In genomic region chr14:24700511-24700910, GRCh38 we compare ENCODE assay signal across 18 cellular contexts.
"Had no signal": no experiment of that assay in that cellular context is flagged by ENCODE, and none has a peak within 500 bp of the region (broad histone marks: within the 10 kb centered on the region; RNA-seq: fewer than 3 reads in every experiment).

No MANE protein-coding gene starts in this region.

- H3K36me3 ChIP-seq: cardiac muscle cell, esophagus squamous epithelium, heart right ventricle had no signal

- H3K9me3 Mint-ChIP-seq: activated naive CD4-positive, alpha-beta T cell treated with anti-CD3 and anti-CD28 coated beads, Interleukin-2, amount 50 U/mL, for 72 hours; effector memory CD8-positive, alpha-beta T cell; nephron; type B pancreatic cell had no signal

- H3K4me3 ChIP-seq: cardiac muscle cell, esophagus squamous epithelium, heart right ventricle, smooth muscle cell, testis had no signal

- ATAC-seq: effector memory CD8-positive, alpha-beta T cell; heart right ventricle; left cardiac atrium; sciatic nerve had no signal

- H3K4me2 ChIP-seq: smooth muscle cell had no signal

- DNase-seq: activated CD4-positive, alpha-beta T cell treated with anti-CD3 and anti-CD28 coated beads, Interleukin-2, amount 50 U/mL, for 1 hour; activated CD4-positive, CD25-positive, alpha-beta regulatory T cell treated with anti-CD3 and anti-CD28 coated beads, Interleukin-2, amount 50 U/mL, for 72 hours; activated gamma-delta T cell; amygdala; effector memory CD8-positive, alpha-beta T cell; esophagus squamous epithelium; heart right ventricle; left cardiac atrium; nucleus accumbens; stimulated activated CD4-positive, alpha-beta T cell treated with anti-CD3 and anti-CD28 coated beads, Interleukin-4, amount 100 ng/mL, for 1 hour; T-helper 9 cell; testis had no signal

- H3K27ac ChIP-seq: cardiac muscle cell, esophagus squamous epithelium, heart right ventricle, testis had no signal

- H3K4me3 Mint-ChIP-seq: effector memory CD8-positive, alpha-beta T cell; nephron; type B pancreatic cell had no signal

- H3K9me3 ChIP-seq: esophagus squamous epithelium, heart right ventricle, testis had no signal

- H3K27ac Mint-ChIP-seq: activated naive CD4-positive, alpha-beta T cell treated with anti-CD3 and anti-CD28 coated beads, Interleukin-2, amount 50 U/mL, for 72 hours; nephron; type B pancreatic cell had no signal

- H3K27me3 Mint-ChIP-seq: effector memory CD8-positive, alpha-beta T cell had no signal

- H3K4me1 ChIP-seq: esophagus squamous epithelium, testis had no signal

- H3K27me3 ChIP-seq: cardiac muscle cell, esophagus squamous epithelium, heart right ventricle, testis had no signal

- H3K4me1 Mint-ChIP-seq: nephron had no signal

- H3K36me3 Mint-ChIP-seq: activated naive CD4-positive, alpha-beta T cell treated with anti-CD3 and anti-CD28 coated beads, Interleukin-2, amount 50 U/mL, for 72 hours; type B pancreatic cell had no signal
